9 cellular contexts compared by ENCODE assay signal in genomic region chr13:40149611-40150283, GRCh38.
DNase-seq lines count a peak whose midpoint lies in the region; ATAC-seq and TF ChIP-seq lines count a peak whose summit lies in the region.
"Had no signal": no experiment of that assay in that cellular context is flagged by ENCODE, and none has a peak within 500 bp of the region (broad histone marks: within the 10 kb centered on the region; RNA-seq: fewer than 3 reads in every experiment).

No MANE protein-coding gene starts in this region.

- H3K9me3 Mint-ChIP-seq in natural killer cell treated with Interleukin-12 subunit alpha and Interleukin-12 subunit beta and Interleukin-15 and Interleukin-18, amount 100 ng/mL, for 72 hours = no peaks in the 10 kb centered on the region

- no peaks in the 10 kb centered on the region for H3K27me3 ChIP-seq in ACC112 (ENCODE audit: insufficient read depth, low read length)
- H3K27me3 ChIP-seq in esophagus squamous epithelium = no peaks in the 10 kb centered on the region
- no peaks in the 10 kb centered on the region for H3K27me3 ChIP-seq in Karpas-422 (ENCODE audit: low read length)

- H3K27ac Mint-ChIP-seq in natural killer cell treated with Interleukin-12 subunit alpha and Interleukin-12 subunit beta and Interleukin-15 and Interleukin-18, amount 100 ng/mL, for 72 hours = no peak overlapping the region
- H3K27ac Mint-ChIP-seq: T-helper 1 cell treated with Interleukin-12 subunit alpha and Interleukin-12 subunit beta and Interleukin-4 antibody, amounts not matched to agents 30 μg/mL and 1 μg/mL, for 36 hours had no signal

- TF ChIP-seq CTCF in esophagus squamous epithelium (IDR thresholded peaks at IDR 0.05) = no peak

- H3K79me2 ChIP-seq in ACC112 (ENCODE audit: control insufficient read depth, insufficient read depth, low read length, unreplicated experiment) (no peaks in the 10 kb centered on the region), Karpas-422 (ENCODE audit: low read length) (no peaks in the 10 kb centered on the region)

- H3K4me1 Mint-ChIP-seq in natural killer cell treated with Interleukin-12 subunit alpha and Interleukin-12 subunit beta and Interleukin-15 and Interleukin-18, amount 100 ng/mL, for 72 hours (ENCODE audit: low read depth in 2 of 2) = peaks cover 6 to 13% of the 10 kb centered on the region in 2 donors

- H3K9me2 ChIP-seq in Karpas-422 (replicated peaks; ENCODE audit: insufficient read depth, low read length) = no peaks in the 10 kb centered on the region

- H3K36me3 ChIP-seq in ACC112 (ENCODE audit: insufficient read depth, low read length) = no peaks in the 10 kb centered on the region
- no peaks in the 10 kb centered on the region for H3K36me3 ChIP-seq in esophagus squamous epithelium
- H3K36me3 ChIP-seq in Karpas-422 (ENCODE audit: insufficient read depth, low read length) = no peaks in the 10 kb centered on the region

- H3K4me3 Mint-ChIP-seq in natural killer cell treated with Interleukin-12 subunit alpha and Interleukin-12 subunit beta and Interleukin-15 and Interleukin-18, amount 100 ng/mL, for 72 hours = no peak overlapping the region
- H3K4me3 Mint-ChIP-seq: T-helper 1 cell treated with Interleukin-12 subunit alpha and Interleukin-12 subunit beta and Interleukin-4 antibody, amounts not matched to agents 30 μg/mL and 1 μg/mL, for 36 hours had no signal

- no peak for ATAC-seq in natural killer cell treated with Interleukin-12 subunit alpha and Interleukin-12 subunit beta and Interleukin-15 and Interleukin-18, amount 100 ng/mL, for 72 hours

- H2AFZ ChIP-seq in ACC112 (ENCODE audit: low read length, unreplicated experiment) = peak overlapping the region; percentile 17
- H2AFZ ChIP-seq in Karpas-422 (ENCODE audit: low read length) = no peak overlapping the region

- peaks cover 36% of the 10 kb centered on the region for H3K4me1 ChIP-seq in ACC112 (ENCODE audit: control insufficient read depth, insufficient read depth, low read length, unreplicated experiment)
- peaks cover 8 to 34% (median 17%) of the 10 kb centered on the region in 3 donors for H3K4me1 ChIP-seq in esophagus squamous epithelium
- peaks cover 59% of the 10 kb centered on the region for H3K4me1 ChIP-seq in Karpas-422 (ENCODE audit: low read length)

- H3K4me3 ChIP-seq in ACC112 (ENCODE audit: low read depth, low read length) (no peak overlapping the region), esophagus squamous epithelium (no peak overlapping the region), Karpas-422 (ENCODE audit: low read length) (no peak overlapping the region)

- no peak overlapping the region for H3K9ac ChIP-seq in Karpas-422 (ENCODE audit: low read length)

- peaks cover 0 to 2% of the 10 kb centered on the region in 2 donors for H3K27me3 Mint-ChIP-seq in natural killer cell treated with Interleukin-12 subunit alpha and Interleukin-12 subunit beta and Interleukin-15 and Interleukin-18, amount 100 ng/mL, for 72 hours

- 34 to 43% methylated on average over 6 of the region's 6 CpGs for WGBS in esophagus squamous epithelium, 2 donors

- no peak for TF ChIP-seq POLR2A in esophagus squamous epithelium (IDR thresholded peaks at IDR 0.05)

- no peaks in the 10 kb centered on the region for H3K36me3 Mint-ChIP-seq in natural killer cell treated with Interleukin-12 subunit alpha and Interleukin-12 subunit beta and Interleukin-15 and Interleukin-18, amount 100 ng/mL, for 72 hours

- H3K27ac ChIP-seq in ACC112 (ENCODE audit: low read depth, low read length) (peak overlapping the region; percentile 76), esophagus squamous epithelium (peak overlapping the region; percentile 55 to 80 (median 74)), Karpas-422 (ENCODE audit: low read length) (no peak overlapping the region)

- DNase-seq in M059J (ENCODE audit: low read depth) (peak; percentile 89), esophagus squamous epithelium (lab: John Stamatoyannopoulos, UW) (no peak), non-pigmented ciliary epithelial cell (ENCODE audit: low read depth) (peak; percentile 63), Karpas-422 (no peak), NCI-H748 treated with DMSO at 0.1 percent for 48 hours (lab: John Stamatoyannopoulos, UW) (no peak), NCI-H774 (lab: John Stamatoyannopoulos, UW) (no peak)
- no peak for DNase-seq in natural killer cell treated with Interleukin-12 subunit alpha and Interleukin-12 subunit beta and Interleukin-15 and Interleukin-18, amount 100 ng/mL, for 72 hours (ENCODE audit: low spot score)

- H3K9me3 ChIP-seq in esophagus squamous epithelium (no peaks in the 10 kb centered on the region), Karpas-422 (ENCODE audit: low read length) (no peaks in the 10 kb centered on the region)

- intact Hi-C loops in esophagus squamous epithelium (cut with DNase I) = no loop called here

- no peaks in the 10 kb centered on the region for H4K20me1 ChIP-seq in Karpas-422 (ENCODE audit: insufficient read depth, low read depth, low read length)

- H3K4me2 ChIP-seq in Karpas-422 (ENCODE audit: low read depth, low read length, poor library complexity, severe bottlenecking) = no peak overlapping the region

Comparison
In these comparisons a context has a peak if more than half of its experiments do, and no peak if none do; other contexts are left out.
1. DNase-seq: peak in M059J (single experiment) and non-pigmented ciliary epithelial cell (single experiment); none in esophagus squamous epithelium (single experiment), Karpas-422 (single experiment), NCI-H748 treated with DMSO at 0.1 percent for 48 hours (single experiment), natural killer cell treated with Interleukin-12 subunit alpha and Interleukin-12 subunit beta and Interleukin-15 and Interleukin-18, amount 100 ng/mL, for 72 hours (single experiment) and NCI-H774 (single experiment).